2 cellular contexts compared by ENCODE assay signal in the genomic region with DNA sequence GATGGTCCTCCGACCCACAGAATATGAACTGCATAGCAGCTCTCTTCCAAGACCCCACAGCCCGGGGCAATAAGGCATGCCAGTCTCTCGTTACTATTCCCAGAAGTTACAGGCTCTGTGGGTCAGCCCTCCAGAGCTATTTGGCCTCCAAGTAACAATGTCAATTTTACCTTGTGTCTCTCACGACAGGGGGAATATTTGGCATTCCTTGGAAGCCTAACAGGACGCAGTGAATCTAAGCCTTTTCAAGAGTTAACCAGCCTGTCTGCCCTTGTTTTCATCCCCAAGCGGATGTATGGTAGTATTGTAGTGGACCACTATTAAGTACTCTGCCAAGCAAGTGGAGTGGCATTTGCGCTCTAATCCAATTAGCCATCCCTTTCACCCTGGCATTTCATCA.
TF ChIP-seq lines count a peak whose summit lies in the region.

No MANE protein-coding gene starts in this region.

TF ChIP-seq in IMR-90, 13 proteins besides CTCF, POLR2A, EP300 and RAD21:
- TF ChIP-seq FOS (IDR thresholded peaks at IDR 0.05; ENCODE audit: low read depth, low read length), result no peak

TF ChIP-seq in H1, 55 proteins besides CTCF, POLR2A, EP300 and RAD21:
- TF ChIP-seq SIN3A (conservative IDR thresholded peaks at IDR 0.05 in 1 of 2, IDR thresholded peaks at IDR 0.05 in 1 of 2; ENCODE audit: low read depth in 1 of 2, low read length in 2 of 2) (peak; percentile 42 to 55; a peak in 1 of 4 replicates), YY1 (IDR thresholded peaks at IDR 0.05; ENCODE audit: low read depth, low read length) (0 out of 2 replicates have a peak, but pooled peaks have one; percentile 5), TEAD4 (IDR thresholded peaks at IDR 0.05; ENCODE audit: low read depth, low read length) (peak; percentile 99), KDM1A (IDR thresholded peaks at IDR 0.05; ENCODE audit: borderline replicate concordance, low read length) (no peak), POU5F1 (IDR thresholded peaks at IDR 0.05; ENCODE audit: low read depth, low read length) (no peak), BCL11A (IDR thresholded peaks at IDR 0.05; ENCODE audit: low read depth in 2 of 2, low read length in 2 of 2) (peak in 1 of 2 experiments; percentile 7), SP1 (IDR thresholded peaks at IDR 0.05; ENCODE audit: low read depth, low read length) (peak; percentile 64; the same call in 1 of the 2 replicates)
- TF ChIP-seq, protein P1, sequence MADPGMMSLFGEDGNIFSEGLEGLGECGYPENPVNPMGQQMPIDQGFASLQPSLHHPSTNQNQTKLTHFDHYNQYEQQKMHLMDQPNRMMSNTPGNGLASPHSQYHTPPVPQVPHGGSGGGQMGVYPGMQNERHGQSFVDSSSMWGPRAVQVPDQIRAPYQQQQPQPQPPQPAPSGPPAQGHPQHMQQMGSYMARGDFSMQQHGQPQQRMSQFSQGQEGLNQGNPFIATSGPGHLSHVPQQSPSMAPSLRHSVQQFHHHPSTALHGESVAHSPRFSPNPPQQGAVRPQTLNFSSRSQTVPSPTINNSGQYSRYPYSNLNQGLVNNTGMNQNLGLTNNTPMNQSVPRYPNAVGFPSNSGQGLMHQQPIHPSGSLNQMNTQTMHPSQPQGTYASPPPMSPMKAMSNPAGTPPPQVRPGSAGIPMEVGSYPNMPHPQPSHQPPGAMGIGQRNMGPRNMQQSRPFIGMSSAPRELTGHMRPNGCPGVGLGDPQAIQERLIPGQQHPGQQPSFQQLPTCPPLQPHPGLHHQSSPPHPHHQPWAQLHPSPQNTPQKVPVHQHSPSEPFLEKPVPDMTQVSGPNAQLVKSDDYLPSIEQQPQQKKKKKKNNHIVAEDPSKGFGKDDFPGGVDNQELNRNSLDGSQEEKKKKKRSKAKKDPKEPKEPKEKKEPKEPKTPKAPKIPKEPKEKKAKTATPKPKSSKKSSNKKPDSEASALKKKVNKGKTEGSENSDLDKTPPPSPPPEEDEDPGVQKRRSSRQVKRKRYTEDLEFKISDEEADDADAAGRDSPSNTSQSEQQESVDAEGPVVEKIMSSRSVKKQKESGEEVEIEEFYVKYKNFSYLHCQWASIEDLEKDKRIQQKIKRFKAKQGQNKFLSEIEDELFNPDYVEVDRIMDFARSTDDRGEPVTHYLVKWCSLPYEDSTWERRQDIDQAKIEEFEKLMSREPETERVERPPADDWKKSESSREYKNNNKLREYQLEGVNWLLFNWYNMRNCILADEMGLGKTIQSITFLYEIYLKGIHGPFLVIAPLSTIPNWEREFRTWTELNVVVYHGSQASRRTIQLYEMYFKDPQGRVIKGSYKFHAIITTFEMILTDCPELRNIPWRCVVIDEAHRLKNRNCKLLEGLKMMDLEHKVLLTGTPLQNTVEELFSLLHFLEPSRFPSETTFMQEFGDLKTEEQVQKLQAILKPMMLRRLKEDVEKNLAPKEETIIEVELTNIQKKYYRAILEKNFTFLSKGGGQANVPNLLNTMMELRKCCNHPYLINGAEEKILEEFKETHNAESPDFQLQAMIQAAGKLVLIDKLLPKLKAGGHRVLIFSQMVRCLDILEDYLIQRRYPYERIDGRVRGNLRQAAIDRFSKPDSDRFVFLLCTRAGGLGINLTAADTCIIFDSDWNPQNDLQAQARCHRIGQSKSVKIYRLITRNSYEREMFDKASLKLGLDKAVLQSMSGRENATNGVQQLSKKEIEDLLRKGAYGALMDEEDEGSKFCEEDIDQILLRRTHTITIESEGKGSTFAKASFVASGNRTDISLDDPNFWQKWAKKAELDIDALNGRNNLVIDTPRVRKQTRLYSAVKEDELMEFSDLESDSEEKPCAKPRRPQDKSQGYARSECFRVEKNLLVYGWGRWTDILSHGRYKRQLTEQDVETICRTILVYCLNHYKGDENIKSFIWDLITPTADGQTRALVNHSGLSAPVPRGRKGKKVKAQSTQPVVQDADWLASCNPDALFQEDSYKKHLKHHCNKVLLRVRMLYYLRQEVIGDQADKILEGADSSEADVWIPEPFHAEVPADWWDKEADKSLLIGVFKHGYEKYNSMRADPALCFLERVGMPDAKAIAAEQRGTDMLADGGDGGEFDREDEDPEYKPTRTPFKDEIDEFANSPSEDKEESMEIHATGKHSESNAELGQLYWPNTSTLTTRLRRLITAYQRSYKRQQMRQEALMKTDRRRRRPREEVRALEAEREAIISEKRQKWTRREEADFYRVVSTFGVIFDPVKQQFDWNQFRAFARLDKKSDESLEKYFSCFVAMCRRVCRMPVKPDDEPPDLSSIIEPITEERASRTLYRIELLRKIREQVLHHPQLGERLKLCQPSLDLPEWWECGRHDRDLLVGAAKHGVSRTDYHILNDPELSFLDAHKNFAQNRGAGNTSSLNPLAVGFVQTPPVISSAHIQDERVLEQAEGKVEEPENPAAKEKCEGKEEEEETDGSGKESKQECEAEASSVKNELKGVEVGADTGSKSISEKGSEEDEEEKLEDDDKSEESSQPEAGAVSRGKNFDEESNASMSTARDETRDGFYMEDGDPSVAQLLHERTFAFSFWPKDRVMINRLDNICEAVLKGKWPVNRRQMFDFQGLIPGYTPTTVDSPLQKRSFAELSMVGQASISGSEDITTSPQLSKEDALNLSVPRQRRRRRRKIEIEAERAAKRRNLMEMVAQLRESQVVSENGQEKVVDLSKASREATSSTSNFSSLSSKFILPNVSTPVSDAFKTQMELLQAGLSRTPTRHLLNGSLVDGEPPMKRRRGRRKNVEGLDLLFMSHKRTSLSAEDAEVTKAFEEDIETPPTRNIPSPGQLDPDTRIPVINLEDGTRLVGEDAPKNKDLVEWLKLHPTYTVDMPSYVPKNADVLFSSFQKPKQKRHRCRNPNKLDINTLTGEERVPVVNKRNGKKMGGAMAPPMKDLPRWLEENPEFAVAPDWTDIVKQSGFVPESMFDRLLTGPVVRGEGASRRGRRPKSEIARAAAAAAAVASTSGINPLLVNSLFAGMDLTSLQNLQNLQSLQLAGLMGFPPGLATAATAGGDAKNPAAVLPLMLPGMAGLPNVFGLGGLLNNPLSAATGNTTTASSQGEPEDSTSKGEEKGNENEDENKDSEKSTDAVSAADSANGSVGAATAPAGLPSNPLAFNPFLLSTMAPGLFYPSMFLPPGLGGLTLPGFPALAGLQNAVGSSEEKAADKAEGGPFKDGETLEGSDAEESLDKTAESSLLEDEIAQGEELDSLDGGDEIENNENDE (IDR thresholded peaks at IDR 0.05; ENCODE audit: insufficient replicate concordance, low read length), result peak; percentile 18
